ENCODE assay signal across 18 cellular contexts in the genomic region with DNA sequence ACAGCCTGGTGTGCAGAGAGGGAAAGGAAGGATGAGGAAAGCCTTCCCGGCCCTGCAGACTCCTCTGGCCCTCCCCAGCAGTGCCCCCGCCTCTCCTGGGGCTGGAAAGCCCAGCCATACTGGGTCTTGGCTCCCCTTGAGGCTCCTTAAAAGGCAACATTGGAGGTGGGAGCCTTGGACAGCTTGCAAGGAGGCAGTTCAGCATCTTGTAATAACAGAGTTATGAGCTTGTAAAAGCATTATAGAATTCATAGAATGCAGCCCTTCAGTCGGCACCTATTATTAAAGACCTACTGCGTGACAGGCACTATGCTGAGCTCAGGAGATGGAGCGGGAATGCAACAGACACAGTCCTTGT. TPM values are rescaled to one million over a fixed set of nuclear protein-coding genes. Genes with fewer than 3 reads are reported as not detected.
DNase-seq lines count a peak whose midpoint lies in the region; ATAC-seq, FAIRE-seq and TF ChIP-seq lines count a peak whose summit lies in the region.
"Had no signal": no experiment of that assay in that cellular context is flagged by ENCODE, and none has a peak within 500 bp of the region (broad histone marks: within the 10 kb centered on the region; RNA-seq: fewer than 3 reads in every experiment).

No MANE protein-coding gene starts in this region.

- peak; percentile 60 for FAIRE-seq in G401.6 (lab: Jason Lieb, UNC)

- ATAC-seq in left lobe of liver, result no peak
- ATAC-seq in sciatic nerve, result no peak

- 53 to 79% (median 63%) methylated on average over 5 of the region's 5 CpGs for WGBS in spleen, 5 donors

- TF ChIP-seq POLR2A in breast epithelium (IDR thresholded peaks at IDR 0.05), result no peak
- TF ChIP-seq POLR2A in spleen (IDR thresholded peaks at IDR 0.05), result no peak

- H3K36me3 ChIP-seq in breast epithelium, result no peaks in the 10 kb centered on the region
- H3K36me3 ChIP-seq in spleen, result peaks cover 0 to 27% (median 11%) of the 10 kb centered on the region in 6 donors
- H3K36me3 ChIP-seq in MG63, result no peaks in the 10 kb centered on the region

- no peaks in the 10 kb centered on the region for H3K27me3 ChIP-seq in breast epithelium
- H3K27me3 ChIP-seq in spleen (replicated peaks in 1 of 7), result peaks cover 0 to 24% (median 6%) of the 10 kb centered on the region in 7 donors
- H3K27me3 ChIP-seq in MG63, result no peaks in the 10 kb centered on the region
- H3K27me3 ChIP-seq: brain microvascular endothelial cell had no signal

- DNase-seq in breast epithelium (ENCODE audit: low spot score in 2 of 2) (no peak), left lobe of liver (ENCODE audit: low spot score) (peak; percentile 38), spleen (no peak), sciatic nerve (ENCODE audit: low spot score) (no peak), cortex of kidney (lab: John Stamatoyannopoulos, UW) (no peak), MG63 (no peak), DMS53 treated with DMSO at 0.1 percent for 48 hours (lab: John Stamatoyannopoulos, UW; ENCODE audit: unreplicated experiment) (no peak)
- DNase-seq: activated CD4-positive, alpha-beta memory T cell treated with anti-CD3 and anti-CD28 coated beads for 36 hours; brain microvascular endothelial cell; Karpas-422; NCI-H1930; NCI-H748 treated with DMSO at 0.1 percent for 48 hours; SHP77 had no signal

- intact Hi-C loops in breast epithelium (cut with DNase I; ENCODE audit: low total_unique reads), result no loop called here
- intact Hi-C loops in spleen (cut with DNase I; ENCODE audit: low total_unique reads), result no loop called here
- intact Hi-C loops in sciatic nerve (cut with DNase I), result no loop called here

- H3K4me3 ChIP-seq in breast epithelium, result peak overlapping the region; percentile 30 to 72 (median 60)
- peak overlapping the region in 7 of 8 donors; percentile 15 to 77 (median 44) for H3K4me3 ChIP-seq in spleen
- H3K4me3 ChIP-seq in MG63, result no peak overlapping the region
- H3K4me3 ChIP-seq: skin epidermis had no signal

- H3K27ac ChIP-seq in breast epithelium, result peak overlapping the region; percentile 56 to 85
- peak overlapping the region; percentile 29 to 92 (median 80) for H3K27ac ChIP-seq in spleen
- H3K27ac ChIP-seq: brain microvascular endothelial cell had no signal

- H3K4me1 ChIP-seq in breast epithelium, result peaks cover 0 to 5% of the 10 kb centered on the region in 2 donors
- H3K4me1 ChIP-seq in spleen, result peaks cover 21 to 72% (median 43%) of the 10 kb centered on the region in 6 donors

- H3K9me3 ChIP-seq in breast epithelium, result no peaks in the 10 kb centered on the region
- no peaks in the 10 kb centered on the region for H3K9me3 ChIP-seq in spleen
- no peaks in the 10 kb centered on the region for H3K9me3 ChIP-seq in MG63

- TF ChIP-seq CTCF in breast epithelium (IDR thresholded peaks at IDR 0.05), result no peak
- no peak for TF ChIP-seq CTCF in spleen (IDR thresholded peaks at IDR 0.05 in 8 of 11, conservative IDR thresholded peaks at IDR 0.05 in 3 of 11)

RNA-seq across cellular contexts. Expression of a gene that starts 4.2 kb away (rescaled TPM):
- total RNA-seq in breast epithelium, result 100 to 1,000 TPM in 2 of 3 donors, 10 to 100 TPM in 1; 85.9 to 187 (median 144) TPM
- 12.0 TPM for total RNA-seq in left lobe of liver
- total RNA-seq in spleen, result 100 to 1,000 TPM; 124 to 393 (median 243) TPM
- polyA plus RNA-seq in spleen, result 10 to 100 TPM; 18.5 to 98.9 (median 38.0) TPM
- total RNA-seq in sciatic nerve, result 91.9 TPM
- 1.1 TPM in 1 of 2 replicates, not detected in the other for total RNA-seq in MG63 (2014; rRNA removed; shearing (Covaris generic); ENCODE audit: low replicate concordance)
- total RNA-seq: activated CD4-positive, alpha-beta memory T cell treated with anti-CD3 and anti-CD28 coated beads for 36 hours; activated T-helper 2 cell treated with anti-CD3 and anti-CD28 coated beads, Interferon-gamma antibody, Interleukin-2, Interleukin-4, amounts not matched to agents 10 μg/mL and 5 μg/mL and 100 μg/mL, durations not matched to agents 14 hours and 24 hours and 36 hours had no signal

RNA-seq across cellular contexts. Expression of a gene that starts 37.0 kb away (rescaled TPM):
- not detected for total RNA-seq in breast epithelium
- total RNA-seq in left lobe of liver, result not detected
- not detected for total RNA-seq in spleen
- under 1 TPM in 1 of 3 donors, not detected in 2; 0.06 TPM for polyA plus RNA-seq in spleen
- total RNA-seq in sciatic nerve, result 0.31 TPM
- total RNA-seq in MG63 (2014; rRNA removed; shearing (Covaris generic); ENCODE audit: low replicate concordance), result not detected in 2 replicates
- total RNA-seq: activated CD4-positive, alpha-beta memory T cell treated with anti-CD3 and anti-CD28 coated beads for 36 hours; activated T-helper 2 cell treated with anti-CD3 and anti-CD28 coated beads, Interferon-gamma antibody, Interleukin-2, Interleukin-4, amounts not matched to agents 10 μg/mL and 5 μg/mL and 100 μg/mL, durations not matched to agents 14 hours and 24 hours and 36 hours; myocyte; ureter had no signal
